1 cellular context compared by ENCODE assay signal in genomic region chr5:139304391-139305324, GRCh38.
TF ChIP-seq lines count a peak whose summit lies in the region.

No MANE protein-coding gene starts in this region.

TF ChIP-seq in A549, 52 proteins besides CTCF, POLR2A, EP300 and RAD21 (continued from another document):
- TF ChIP-seq CBX8 (IDR thresholded peaks at IDR 0.05), result no peak
